In the genomic region with DNA sequence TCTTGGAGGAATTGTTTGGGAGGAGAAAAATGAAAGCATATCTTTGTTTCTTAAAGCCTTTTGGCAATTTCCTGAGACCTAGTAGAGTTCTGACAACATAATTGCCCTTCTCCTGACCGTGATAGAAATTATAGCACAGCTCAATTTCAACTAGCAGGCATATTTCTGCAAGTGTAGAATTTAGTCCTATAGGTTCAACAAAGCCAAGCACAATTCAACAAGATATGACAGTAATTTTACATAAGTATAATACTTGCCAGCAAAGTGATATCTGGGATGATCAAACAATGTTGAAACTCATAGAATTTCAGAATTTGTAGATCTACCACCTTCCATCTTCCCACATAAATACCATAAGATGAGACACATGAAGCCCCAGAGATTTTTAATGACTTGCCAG, we compare ENCODE assay signal across 27 cellular contexts.
"Had no signal": no experiment of that assay in that cellular context is flagged by ENCODE, and none has a peak within 500 bp of the region (broad histone marks: within the 10 kb centered on the region; RNA-seq: fewer than 3 reads in every experiment).

No MANE protein-coding gene starts in this region.

- H2AFZ ChIP-seq: neural progenitor cell, parathyroid adenoma had no signal

- H3K4me1 ChIP-seq: neural progenitor cell, parathyroid adenoma, psoas muscle, right lobe of liver, sigmoid colon, stomach, thyroid gland, tibial nerve, upper lobe of left lung, vagina had no signal

- H3K27ac ChIP-seq: neural progenitor cell, ovary, parathyroid adenoma, psoas muscle, right lobe of liver, sigmoid colon, stomach, thoracic aorta, thyroid gland, tibial nerve, upper lobe of left lung, vagina had no signal

- ATAC-seq: naive thymus-derived CD8-positive, alpha-beta T cell; natural killer cell treated with Interleukin-12 subunit alpha and Interleukin-12 subunit beta and Interleukin-15 and Interleukin-18, amount 100 ng/mL, for 72 hours; psoas muscle; right cardiac atrium; right lobe of liver; stimulated activated effector memory CD8-positive, alpha-beta T cell treated with anti-CD3 and anti-CD28 coated beads, Interleukin-12 subunit alpha, Interleukin-12 subunit beta, amount 100 ng/mL, for 72 hours; stimulated activated naive B cell treated with anti-CD40 and anti-IgM and Interleukin-4, amounts not matched to agents 10 μg/mL and 1 μg/mL and 100 μg/mL, for 72 hours had no signal

- H3K36me3 ChIP-seq: neural progenitor cell, ovary, right lobe of liver, thoracic aorta, thyroid gland, tibial nerve, upper lobe of left lung, vagina had no signal

- H3K27me3 ChIP-seq: neural progenitor cell, ovary, right lobe of liver, sigmoid colon, stomach, thyroid gland, tibial nerve, upper lobe of left lung, vagina had no signal

- H3K9me3 ChIP-seq: ovary, psoas muscle, right lobe of liver, sigmoid colon, stomach, thoracic aorta, thyroid gland, tibial nerve, upper lobe of left lung, vagina had no signal

- DNase-seq: naive thymus-derived CD8-positive, alpha-beta T cell; nephron progenitor cell; occipital lobe; ovary; posterior cingulate gyrus; psoas muscle; right cardiac atrium; right lobe of liver; sigmoid colon; small intestine; stimulated activated CD4-positive, alpha-beta T cell treated with anti-CD3 and anti-CD28 coated beads, Interleukin-15, amount 100 ng/mL, for 24 hours; stimulated activated CD4-positive, alpha-beta T cell treated with anti-CD3 and anti-CD28 coated beads, Interleukin-2, amount 100 ng/mL, for 24 hours; stimulated activated CD4-positive, alpha-beta T cell treated with anti-CD3 and anti-CD28 coated beads, Interleukin-2, amount 100 ng/mL, for 48 hours; stimulated activated CD4-positive, alpha-beta T cell treated with anti-CD3 and anti-CD28 coated beads, Interleukin-4, amount 100 ng/mL, for 24 hours; stimulated activated naive B cell treated with anti-CD40 and anti-IgM and Interleukin-4, amounts not matched to agents 10 μg/mL and 1 μg/mL and 100 μg/mL, for 72 hours; stimulated activated naive CD4-positive, alpha-beta T cell treated with Interleukin-2 at 50 U/mL for 16 hours; stomach; thyroid gland; trophoblast cell; upper lobe of left lung had no signal

- H3K4me2 ChIP-seq: neural progenitor cell had no signal

- H3K9ac ChIP-seq: neural progenitor cell, parathyroid adenoma had no signal

- H3K4me3 ChIP-seq: neural progenitor cell, ovary, psoas muscle, right lobe of liver, sigmoid colon, stomach, thoracic aorta, thyroid gland, tibial nerve, upper lobe of left lung, vagina had no signal
